Comparison of ENCODE assay signal across 8 cellular contexts in genomic region chr2:43595603-43596412, GRCh38. TPM values are rescaled to one million over a fixed set of nuclear protein-coding genes. Genes with fewer than 3 reads are reported as not detected.
DNase-seq lines count a peak whose midpoint lies in the region; ATAC-seq and TF ChIP-seq lines count a peak whose summit lies in the region.

TSS of gene THADA (minus strand) at chr2:43596038. CDS start at chr2:43592392, 3,646 bp downstream.

- H3K27ac ChIP-seq in Panc1 (ENCODE audit: low read length) = peak within 1 kb of the TSS; percentile 98
- peak within 1 kb of the TSS; percentile 99 for H3K27ac ChIP-seq in muscle layer of duodenum (ENCODE audit: low read length)

- H3K9me3 ChIP-seq in Panc1 (ENCODE audit: control insufficient read depth, insufficient read depth, low read depth, low read length) = no peaks in the 10 kb centered on the region
- no peaks in the 10 kb centered on the region for H3K9me3 ChIP-seq in muscle layer of duodenum (ENCODE audit: control insufficient read depth in 1 of 2, low read length in 2 of 2)

- no TSS peak for BruUV-seq in Panc1 (replicated peaks; lab: Mats Ljungman, UMichigan)

- POLR2A ChIA-PET in Panc1 (lab: Charles Lee) = interaction anchor here (0.5 to 1.2 kb wide), 4 partner anchors 19 to 854 kb away, joined by 3 to 5 read pairs (median 4); no protein-coding TSS in a partner anchor

- no peak for TF ChIP-seq CTCF in Panc1 (IDR thresholded peaks at IDR 0.05)

- intact Hi-C loops in Panc1 (cut with micrococcal nuclease; ENCODE audit: unreplicated experiment) = no loop called here

- no peaks in the 10 kb centered on the region for H3K27me3 ChIP-seq in Panc1 (ENCODE audit: control insufficient read depth, insufficient read depth, low read length)
- H3K27me3 ChIP-seq in muscle layer of duodenum (ENCODE audit: low read depth, low read length) = no peaks in the 10 kb centered on the region

- H3K4me3 ChIP-seq in Panc1 (ENCODE audit: low read depth in 2 of 2, low read length in 2 of 2) (peak within 1 kb of the TSS; percentile 95 to 97), muscle layer of duodenum (ENCODE audit: low read depth in 1 of 2, low read length in 2 of 2) (peak within 1 kb of the TSS; percentile 82 to 91)

- CTCF ChIA-PET in Panc1 (lab: Charles Lee) = interaction anchor here (0.6 to 1.4 kb wide), 3 partner anchors 9 to 19 kb away, joined by 3 to 6 read pairs (median 3); no protein-coding TSS in a partner anchor

- in situ Hi-C loops in Panc1 (cut with HindIII; ENCODE audit: low pct_unique_long_range_greater_than_20kb, low sequenced_read_pairs) = no loop called here

- H3K36me3 ChIP-seq in Panc1 (ENCODE audit: control insufficient read depth, insufficient read depth, low read length) = peaks cover 11% of the 10 kb centered on the region
- peaks cover under 1 to 10% of the 10 kb centered on the region in 2 donors for H3K36me3 ChIP-seq in muscle layer of duodenum (ENCODE audit: control insufficient read depth in 1 of 2, insufficient read depth in 2 of 2, low read length in 2 of 2)

- H3K4me1 ChIP-seq in Panc1 (ENCODE audit: control insufficient read depth, insufficient read depth, low read length) = peaks cover 8% of the 10 kb centered on the region
- H3K4me1 ChIP-seq in muscle layer of duodenum (ENCODE audit: control insufficient read depth in 1 of 2, insufficient read depth in 2 of 2, low read length in 2 of 2) = peaks cover 0 to 12% of the 10 kb centered on the region in 2 donors

- DNase-seq in DMS53 (lab: John Stamatoyannopoulos, UW) = peak; percentile 100
- peak; percentile 94 for DNase-seq in KG1 (lab: John Stamatoyannopoulos, UW)
- peak; percentile 99 for DNase-seq in Panc1 (ENCODE audit: low read depth, low spot score)
- DNase-seq in activated T-cell treated with anti-CD3 and anti-CD28 coated beads, Interleukin-2, amount 50 U/mL, for 48 hours = peak; percentile 97 to 98
- DNase-seq in stimulated activated CD8-positive, alpha-beta memory T cell treated with anti-CD3 and anti-CD28 coated beads, Interleukin-7, amount 100 ng/mL, for 4 hours (ENCODE audit: low read depth in 2 of 2) = peak; percentile 96 to 97

- ATAC-seq in GM21723 (IDR thresholded peaks at IDR 0.05; ENCODE audit: unreplicated experiment) (peak; percentile 99), Panc1 (peak; percentile 98), esophagus mucosa (peak; percentile 100)

RNA-seq across cellular contexts. Expression of gene THADA, which starts in this region (rescaled TPM):
- total RNA-seq in Panc1 (2021; ENCODE audit: unreplicated experiment) (37.2 TPM), esophagus mucosa (20.8 TPM)
- polyA plus RNA-seq in Panc1 (2012; ENCODE audit: insufficient read length) = 15.1 TPM

Comparison
In these comparisons a context has a peak if more than half of its experiments do, and no peak if none do; other contexts are left out.
1. Peak in every context shown above with its lines: DNase-seq, ATAC-seq, H3K4me3 ChIP-seq and H3K27ac ChIP-seq.